Comparison of ENCODE assay signal across 1 cellular context in genomic region chr1:219126267-219126862, GRCh38.
TF ChIP-seq lines count a peak whose summit lies in the region.

No MANE protein-coding gene starts in this region.

TF ChIP-seq in K562, 482 proteins besides CTCF, POLR2A, EP300 and RAD21 (continued from another document):
- TF ChIP-seq PKNOX1 (IDR thresholded peaks at IDR 0.05), result no peak
- TF ChIP-seq ZKSCAN1 (IDR thresholded peaks at IDR 0.05; ENCODE audit: low read depth, low read length), result no peak
- TF ChIP-seq KLF16 (IDR thresholded peaks at IDR 0.05), result no peak
- TF ChIP-seq MBD2 (IDR thresholded peaks at IDR 0.05; ENCODE audit: borderline replicate concordance, low read depth), result no peak
- no peak for TF ChIP-seq ZBTB11 (CRISPR knock-in tag; IDR thresholded peaks at IDR 0.05)
- TF ChIP-seq BHLHE40 (IDR thresholded peaks at IDR 0.05; ENCODE audit: low read length), result no peak
- TF ChIP-seq HOMEZ (CRISPR knock-in tag; IDR thresholded peaks at IDR 0.05), result no peak
- no peak for TF ChIP-seq NR0B1 (IDR thresholded peaks at IDR 0.05; ENCODE audit: partially characterized antibody)
- no peak for TF ChIP-seq ZNF224 (CRISPR knock-in tag; IDR thresholded peaks at IDR 0.05)
- TF ChIP-seq MAFG (tag; conservative IDR thresholded peaks at IDR 0.05), result no peak
- TF ChIP-seq SMARCA5 (IDR thresholded peaks at IDR 0.05), result no peak
- TF ChIP-seq LARP7 (IDR thresholded peaks at IDR 0.05), result no peak
TF ChIP-seq in K562: peak in this region for 0.
